2 cellular contexts compared by ENCODE assay signal in the genomic region with DNA sequence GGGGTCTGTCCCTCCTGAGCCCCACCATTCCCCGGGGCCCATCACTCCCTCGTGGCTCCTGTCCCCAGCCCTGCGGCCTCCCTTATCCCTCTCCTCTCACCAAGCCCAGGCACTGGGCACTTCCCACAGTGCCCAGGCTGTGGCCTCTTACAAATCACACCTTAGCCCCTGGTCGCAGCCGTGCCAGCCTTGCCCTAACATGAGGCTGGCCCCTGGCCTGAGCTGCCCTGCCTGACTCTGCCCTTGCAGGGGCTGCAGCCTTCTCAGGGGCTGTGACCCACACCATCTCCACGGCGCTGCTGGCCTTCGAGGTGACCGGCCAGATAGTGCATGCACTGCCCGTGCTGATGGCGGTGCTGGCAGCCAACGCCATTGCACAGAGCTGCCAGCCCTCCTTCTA. TPM values are rescaled to one million over a fixed set of nuclear protein-coding genes. Genes with fewer than 3 reads are reported as not detected.
"Had no signal": no experiment of that assay in that cellular context is flagged by ENCODE, and none has a peak within 500 bp of the region (broad histone marks: within the 10 kb centered on the region; RNA-seq: fewer than 3 reads in every experiment).

No MANE protein-coding gene starts in this region.

RNA-seq across cellular contexts. Expression of a gene that starts 8.4 kb away (rescaled TPM):
- total RNA-seq: GM12878 had no signal

RNA-seq across cellular contexts. Expression of a gene that starts 21.5 kb away (rescaled TPM):
- total RNA-seq: GM12878 had no signal

RNA-seq across cellular contexts. Expression of a gene that starts 30.1 kb away (rescaled TPM):
- total RNA-seq: GM12878 had no signal

RNA-seq across cellular contexts. Expression of a gene that starts 34.1 kb away (rescaled TPM):
- total RNA-seq: GM12878 had no signal

RNA-seq across cellular contexts. Expression of a gene that starts 47.9 kb away (rescaled TPM):
- total RNA-seq: G401, GM12878 had no signal
